Comparison of ENCODE assay signal across 7 cellular contexts in the genomic region with DNA sequence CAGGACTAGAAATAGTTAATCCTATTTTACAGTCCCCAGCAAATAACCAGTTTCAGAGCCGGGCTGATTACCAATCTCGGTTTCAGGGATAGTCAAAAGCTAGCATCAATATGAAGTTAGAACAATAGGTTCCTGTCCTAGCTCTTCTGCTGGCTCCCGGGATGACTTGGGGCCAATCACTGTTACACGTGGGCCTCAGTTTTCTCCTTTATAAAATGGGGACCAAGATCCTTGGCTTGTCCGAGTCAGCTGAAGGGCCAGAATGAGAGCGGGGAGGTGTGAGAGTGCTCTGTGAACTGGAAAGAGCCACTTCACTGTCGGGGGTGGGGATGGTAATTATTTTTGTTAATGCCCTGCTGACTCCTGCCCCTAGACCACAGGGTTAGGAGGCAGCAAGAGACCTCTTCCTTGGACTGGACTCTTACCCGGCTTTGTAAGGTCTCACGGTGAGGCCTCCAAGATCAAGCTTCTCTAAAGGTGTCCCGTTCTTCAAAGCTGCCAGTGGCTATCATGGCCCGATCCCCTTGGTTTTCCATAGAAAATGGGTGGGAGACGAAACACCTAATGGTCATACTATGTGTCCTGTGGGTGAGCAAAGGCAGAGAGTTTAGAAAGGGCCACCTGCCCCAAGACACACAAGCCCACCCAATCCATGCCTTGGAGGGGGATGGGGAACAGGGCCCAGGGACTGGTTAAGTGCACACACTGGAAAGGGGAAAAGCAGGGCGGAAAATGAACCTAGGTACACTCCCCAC. TPM values are rescaled to one million over a fixed set of nuclear protein-coding genes. Genes with fewer than 3 reads are reported as not detected.
DNase-seq lines count a peak whose midpoint lies in the region; ATAC-seq and FAIRE-seq lines count a peak whose summit lies in the region.

No MANE protein-coding gene starts in this region.

- H3K27ac ChIP-seq in iPS DF 6.9 (ENCODE audit: low read length) (no peak overlapping the region), small intestine (ENCODE audit: low read depth in 1 of 2, low read length in 1 of 2) (peak overlapping the region in 1 of 2 donors; percentile 92)

- FAIRE-seq in small intestine (lab: Jason Lieb, UNC), result no peak

- peak overlapping the region; percentile 89 to 98 (median 97) for H3K4me3 Mint-ChIP-seq in T-cell

- H3K36me3 Mint-ChIP-seq in T-cell, result peaks cover 52% of the 10 kb centered on the region

- DNase-seq in HAP-1 (ENCODE audit: low spot score in 2 of 2) (no peak), T-cell (no peak), iPS DF 6.9 (ENCODE audit: low read depth, low spot score) (no peak), small intestine (peak; percentile 31)

- peaks cover 59 to 68% (median 60%) of the 10 kb centered on the region in 3 donors for H3K4me1 Mint-ChIP-seq in T-cell

- POLR2A ChIA-PET in T-cell (lab: Charles Lee), result interaction anchor here (0.9 to 6.4 kb wide), 10 partner anchors 9 to 190 kb away, joined by 3 to 199 read pairs (median 13); partner anchors contain the start of genes C2CD3 (in 1 of the 2) and PPME1 (in 1 of the 2)

- H3K9me3 Mint-ChIP-seq in T-cell, result no peaks in the 10 kb centered on the region

- peak overlapping the region; percentile 72 for H3K4me3 ChIP-seq in HAP-1
- peak overlapping the region; percentile 56; the same call in 1 of the 2 replicates for H3K4me3 ChIP-seq in iPS DF 6.9 (ENCODE audit: low read length)
- peak overlapping the region; percentile 46 to 66 for H3K4me3 ChIP-seq in small intestine (ENCODE audit: low read depth in 1 of 2, low read length in 2 of 2)

- ATAC-seq in T-cell (replicated peaks in 1 of 4) (no peak), HG03565 (IDR thresholded peaks at IDR 0.05; ENCODE audit: unreplicated experiment) (no peak), GM18498 (IDR thresholded peaks at IDR 0.05; ENCODE audit: unreplicated experiment) (no peak), HG02885 (IDR thresholded peaks at IDR 0.05; ENCODE audit: poor library complexity, unreplicated experiment) (no peak)

- H3K27me3 Mint-ChIP-seq in T-cell, result no peaks in the 10 kb centered on the region

- peaks cover 17% of the 10 kb centered on the region for H3K4me1 ChIP-seq in HAP-1
- H3K4me1 ChIP-seq in iPS DF 6.9 (ENCODE audit: control insufficient read depth, insufficient read depth, low read length), result peaks cover 4% of the 10 kb centered on the region; the same call in 1 of the 2 replicates
- H3K4me1 ChIP-seq in small intestine (ENCODE audit: control insufficient read depth in 2 of 2, insufficient read depth in 1 of 2, low read depth in 1 of 2, low read length in 1 of 2), result no peaks in the 10 kb centered on the region

- H3K27me3 ChIP-seq in HAP-1 (ENCODE audit: low read depth) (no peaks in the 10 kb centered on the region), iPS DF 6.9 (ENCODE audit: control insufficient read depth, insufficient read depth, low read length) (no peaks in the 10 kb centered on the region), small intestine (ENCODE audit: control insufficient read depth in 2 of 2, insufficient read depth in 2 of 2, low read length in 2 of 2) (no peaks in the 10 kb centered on the region)

- no CpG with 5 or more reads among the region's 13 CpGs for WGBS in iPS DF 6.9 (ENCODE audit: insufficient coverage, insufficient read length)
- WGBS in small intestine, 3 donors, result 22 to 56% (median 27%) methylated on average over 13 of the region's 13 CpGs

- peak overlapping the region; percentile 98 to 99 for H3K27ac Mint-ChIP-seq in T-cell

- H3K9me3 ChIP-seq in HAP-1 (no peaks in the 10 kb centered on the region), iPS DF 6.9 (ENCODE audit: control insufficient read depth, insufficient read depth, low read length) (no peaks in the 10 kb centered on the region), small intestine (ENCODE audit: control insufficient read depth, low read depth) (no peaks in the 10 kb centered on the region)

- in situ Hi-C loops in HAP-1 (cut with MboI; ENCODE audit: low sequenced_read_pairs), result no loop called here

- H3K36me3 ChIP-seq in HAP-1 (replicated peaks), result peaks cover 46% of the 10 kb centered on the region
- peaks cover 29% of the 10 kb centered on the region for H3K36me3 ChIP-seq in iPS DF 6.9 (ENCODE audit: control insufficient read depth, insufficient read depth, low read length)
- H3K36me3 ChIP-seq in small intestine (ENCODE audit: control insufficient read depth in 2 of 2, insufficient read depth in 2 of 2, low read length in 2 of 2), result peaks cover 5 to 8% of the 10 kb centered on the region in 2 donors

- CTCF ChIA-PET in T-cell (lab: Charles Lee), result interaction anchor here (0.6 to 3.7 kb wide), 7 partner anchors 10 to 190 kb away, joined by 3 to 23 read pairs (median 4); partner anchors contain the start of genes C2CD3 (in 1 of the 2) and PPME1 (in 1 of the 2)

RNA-seq across cellular contexts. Expression of gene UCP2, which starts 1.4 kb away (rescaled TPM):
- total RNA-seq in T-cell, result 100 to 1,000 TPM; 241 to 754 (median 311) TPM
- 10 to 100 TPM; 26.4 to 49.8 (median 33.2) TPM for polyA plus RNA-seq in small intestine

RNA-seq across cellular contexts. Expression of gene UCP3, which starts 27.7 kb away (rescaled TPM):
- total RNA-seq in T-cell, result 1 to 10 TPM; 5.7 to 6.8 (median 6.5) TPM
- under 1 TPM; 0.54 to 0.89 (median 0.84) TPM for polyA plus RNA-seq in small intestine

RNA-seq across cellular contexts. Expression of gene DNAJB13, which starts 30.4 kb away (rescaled TPM):
- total RNA-seq in T-cell, result under 1 TPM in 3 of 5 donors, not detected in 2; 0.19 to 0.96 (median 0.30) TPM
- polyA plus RNA-seq in small intestine, result 1 to 10 TPM in 1 of 3 donors, under 1 TPM in 2; 0.03 to 4.5 (median 0.54) TPM
